1 cellular context compared by ENCODE assay signal in the genomic region with DNA sequence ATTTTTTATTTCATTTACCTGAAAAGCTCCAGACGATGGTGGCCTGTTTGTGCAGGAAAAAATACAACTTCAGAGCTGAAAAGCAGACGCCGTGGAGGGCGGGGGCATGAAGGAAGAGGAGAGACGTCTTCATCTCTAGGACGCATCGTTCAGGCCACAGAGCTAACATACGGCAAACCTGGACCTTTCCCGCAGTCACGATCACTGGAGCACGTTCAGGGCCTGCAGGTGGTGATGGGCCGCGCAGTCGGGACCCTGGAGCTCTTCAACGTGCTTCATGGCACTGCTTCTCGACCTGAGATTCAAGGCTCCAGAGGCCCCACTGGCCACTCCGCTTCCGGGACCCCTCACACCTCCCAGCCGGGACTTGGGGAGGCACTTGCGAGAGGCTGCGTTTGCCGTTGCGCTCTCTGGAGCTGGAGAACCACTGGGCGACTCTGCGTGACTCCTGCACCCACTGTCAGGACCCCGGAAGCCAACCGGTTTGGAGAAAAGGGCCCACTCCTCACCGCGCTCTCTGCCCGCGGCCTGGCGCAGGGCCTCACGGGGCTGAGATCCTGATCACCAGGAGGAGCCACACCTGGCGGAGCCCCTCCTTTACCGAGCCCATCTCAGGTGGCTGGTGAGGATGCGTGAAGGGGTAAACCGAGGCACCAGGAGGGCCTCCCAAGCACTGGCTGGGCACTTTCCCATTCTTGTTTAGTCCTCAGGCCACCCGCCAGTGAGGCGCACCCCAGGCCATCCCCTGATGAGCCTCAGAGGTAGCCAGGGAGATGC.
TF ChIP-seq lines count a peak whose summit lies in the region.

No MANE protein-coding gene starts in this region.

TF ChIP-seq in HepG2, 621 proteins besides CTCF, POLR2A, EP300 and RAD21 (continued from another document):
- TF ChIP-seq, protein P1, sequence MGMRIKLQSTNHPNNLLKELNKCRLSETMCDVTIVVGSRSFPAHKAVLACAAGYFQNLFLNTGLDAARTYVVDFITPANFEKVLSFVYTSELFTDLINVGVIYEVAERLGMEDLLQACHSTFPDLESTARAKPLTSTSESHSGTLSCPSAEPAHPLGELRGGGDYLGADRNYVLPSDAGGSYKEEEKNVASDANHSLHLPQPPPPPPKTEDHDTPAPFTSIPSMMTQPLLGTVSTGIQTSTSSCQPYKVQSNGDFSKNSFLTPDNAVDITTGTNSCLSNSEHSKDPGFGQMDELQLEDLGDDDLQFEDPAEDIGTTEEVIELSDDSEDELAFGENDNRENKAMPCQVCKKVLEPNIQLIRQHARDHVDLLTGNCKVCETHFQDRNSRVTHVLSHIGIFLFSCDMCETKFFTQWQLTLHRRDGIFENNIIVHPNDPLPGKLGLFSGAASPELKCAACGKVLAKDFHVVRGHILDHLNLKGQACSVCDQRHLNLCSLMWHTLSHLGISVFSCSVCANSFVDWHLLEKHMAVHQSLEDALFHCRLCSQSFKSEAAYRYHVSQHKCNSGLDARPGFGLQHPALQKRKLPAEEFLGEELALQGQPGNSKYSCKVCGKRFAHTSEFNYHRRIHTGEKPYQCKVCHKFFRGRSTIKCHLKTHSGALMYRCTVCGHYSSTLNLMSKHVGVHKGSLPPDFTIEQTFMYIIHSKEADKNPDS (CRISPR knock-in tag; IDR thresholded peaks at IDR 0.05) = 0 out of 2 replicates have a peak, but pooled peaks have one; percentile 12
- TF ChIP-seq, protein P2, sequence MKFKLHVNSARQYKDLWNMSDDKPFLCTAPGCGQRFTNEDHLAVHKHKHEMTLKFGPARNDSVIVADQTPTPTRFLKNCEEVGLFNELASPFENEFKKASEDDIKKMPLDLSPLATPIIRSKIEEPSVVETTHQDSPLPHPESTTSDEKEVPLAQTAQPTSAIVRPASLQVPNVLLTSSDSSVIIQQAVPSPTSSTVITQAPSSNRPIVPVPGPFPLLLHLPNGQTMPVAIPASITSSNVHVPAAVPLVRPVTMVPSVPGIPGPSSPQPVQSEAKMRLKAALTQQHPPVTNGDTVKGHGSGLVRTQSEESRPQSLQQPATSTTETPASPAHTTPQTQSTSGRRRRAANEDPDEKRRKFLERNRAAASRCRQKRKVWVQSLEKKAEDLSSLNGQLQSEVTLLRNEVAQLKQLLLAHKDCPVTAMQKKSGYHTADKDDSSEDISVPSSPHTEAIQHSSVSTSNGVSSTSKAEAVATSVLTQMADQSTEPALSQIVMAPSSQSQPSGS (CRISPR knock-in tag; IDR thresholded peaks at IDR 0.05) = no peak
- TF ChIP-seq HNRNPH1 (optimal IDR thresholded peaks at IDR 0.05; ENCODE audit: low read depth, low read length) (no peak), CENPT (CRISPR knock-in tag; IDR thresholded peaks at IDR 0.05; ENCODE audit: low read depth) (no peak), FOSL1 (CRISPR knock-in tag; IDR thresholded peaks at IDR 0.05; ENCODE audit: borderline replicate concordance) (no peak), ZMYM4 (CRISPR knock-in tag; IDR thresholded peaks at IDR 0.05) (no peak), THYN1 (CRISPR knock-in tag; IDR thresholded peaks at IDR 0.05; ENCODE audit: borderline replicate concordance, low read depth) (no peak), ZNF282 (IDR thresholded peaks at IDR 0.05; ENCODE audit: partially characterized antibody) (no peak), ZNF766 (CRISPR knock-in tag; IDR thresholded peaks at IDR 0.05; ENCODE audit: borderline replicate concordance) (no peak), ZNF569 (CRISPR knock-in tag; IDR thresholded peaks at IDR 0.05; ENCODE audit: borderline replicate concordance) (no peak), SMAD3 (CRISPR knock-in tag; IDR thresholded peaks at IDR 0.05) (no peak), ZBTB21 (CRISPR knock-in tag; IDR thresholded peaks at IDR 0.05) (no peak), ZNF557 (CRISPR knock-in tag; IDR thresholded peaks at IDR 0.05) (no peak), DMAP1 (CRISPR knock-in tag; IDR thresholded peaks at IDR 0.05) (no peak), FLYWCH1 (CRISPR knock-in tag; IDR thresholded peaks at IDR 0.05) (no peak), ZNF430 (CRISPR knock-in tag; IDR thresholded peaks at IDR 0.05) (0 out of 2 replicates have a peak, but pooled peaks have one; percentile 54), SP4 (CRISPR knock-in tag; IDR thresholded peaks at IDR 0.05) (0 out of 2 replicates have a peak, but pooled peaks have one; percentile 19), ZFX (CRISPR knock-in tag; IDR thresholded peaks at IDR 0.05; ENCODE audit: low read depth) (0 out of 2 replicates have a peak, but pooled peaks have one; percentile 3)
- TF ChIP-seq, protein P3, sequence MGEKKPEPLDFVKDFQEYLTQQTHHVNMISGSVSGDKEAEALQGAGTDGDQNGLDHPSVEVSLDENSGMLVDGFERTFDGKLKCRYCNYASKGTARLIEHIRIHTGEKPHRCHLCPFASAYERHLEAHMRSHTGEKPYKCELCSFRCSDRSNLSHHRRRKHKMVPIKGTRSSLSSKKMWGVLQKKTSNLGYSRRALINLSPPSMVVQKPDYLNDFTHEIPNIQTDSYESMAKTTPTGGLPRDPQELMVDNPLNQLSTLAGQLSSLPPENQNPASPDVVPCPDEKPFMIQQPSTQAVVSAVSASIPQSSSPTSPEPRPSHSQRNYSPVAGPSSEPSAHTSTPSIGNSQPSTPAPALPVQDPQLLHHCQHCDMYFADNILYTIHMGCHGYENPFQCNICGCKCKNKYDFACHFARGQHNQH (CRISPR knock-in tag; IDR thresholded peaks at IDR 0.05) = 0 out of 2 replicates have a peak, but pooled peaks have one; percentile 7
- TF ChIP-seq, protein P4, sequence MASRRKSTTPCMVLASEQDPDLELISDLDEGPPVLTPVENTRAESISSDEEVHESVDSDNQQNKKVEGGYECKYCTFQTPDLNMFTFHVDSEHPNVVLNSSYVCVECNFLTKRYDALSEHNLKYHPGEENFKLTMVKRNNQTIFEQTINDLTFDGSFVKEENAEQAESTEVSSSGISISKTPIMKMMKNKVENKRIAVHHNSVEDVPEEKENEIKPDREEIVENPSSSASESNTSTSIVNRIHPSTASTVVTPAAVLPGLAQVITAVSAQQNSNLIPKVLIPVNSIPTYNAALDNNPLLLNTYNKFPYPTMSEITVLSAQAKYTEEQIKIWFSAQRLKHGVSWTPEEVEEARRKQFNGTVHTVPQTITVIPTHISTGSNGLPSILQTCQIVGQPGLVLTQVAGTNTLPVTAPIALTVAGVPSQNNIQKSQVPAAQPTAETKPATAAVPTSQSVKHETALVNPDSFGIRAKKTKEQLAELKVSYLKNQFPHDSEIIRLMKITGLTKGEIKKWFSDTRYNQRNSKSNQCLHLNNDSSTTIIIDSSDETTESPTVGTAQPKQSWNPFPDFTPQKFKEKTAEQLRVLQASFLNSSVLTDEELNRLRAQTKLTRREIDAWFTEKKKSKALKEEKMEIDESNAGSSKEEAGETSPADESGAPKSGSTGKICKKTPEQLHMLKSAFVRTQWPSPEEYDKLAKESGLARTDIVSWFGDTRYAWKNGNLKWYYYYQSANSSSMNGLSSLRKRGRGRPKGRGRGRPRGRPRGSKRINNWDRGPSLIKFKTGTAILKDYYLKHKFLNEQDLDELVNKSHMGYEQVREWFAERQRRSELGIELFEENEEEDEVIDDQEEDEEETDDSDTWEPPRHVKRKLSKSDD (CRISPR knock-in tag; IDR thresholded peaks at IDR 0.05; ENCODE audit: low read depth) = no peak
- TF ChIP-seq, protein P5, sequence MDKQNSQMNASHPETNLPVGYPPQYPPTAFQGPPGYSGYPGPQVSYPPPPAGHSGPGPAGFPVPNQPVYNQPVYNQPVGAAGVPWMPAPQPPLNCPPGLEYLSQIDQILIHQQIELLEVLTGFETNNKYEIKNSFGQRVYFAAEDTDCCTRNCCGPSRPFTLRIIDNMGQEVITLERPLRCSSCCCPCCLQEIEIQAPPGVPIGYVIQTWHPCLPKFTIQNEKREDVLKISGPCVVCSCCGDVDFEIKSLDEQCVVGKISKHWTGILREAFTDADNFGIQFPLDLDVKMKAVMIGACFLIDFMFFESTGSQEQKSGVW (CRISPR knock-in tag; IDR thresholded peaks at IDR 0.05; ENCODE audit: borderline replicate concordance) = no peak
- TF ChIP-seq, protein P6, sequence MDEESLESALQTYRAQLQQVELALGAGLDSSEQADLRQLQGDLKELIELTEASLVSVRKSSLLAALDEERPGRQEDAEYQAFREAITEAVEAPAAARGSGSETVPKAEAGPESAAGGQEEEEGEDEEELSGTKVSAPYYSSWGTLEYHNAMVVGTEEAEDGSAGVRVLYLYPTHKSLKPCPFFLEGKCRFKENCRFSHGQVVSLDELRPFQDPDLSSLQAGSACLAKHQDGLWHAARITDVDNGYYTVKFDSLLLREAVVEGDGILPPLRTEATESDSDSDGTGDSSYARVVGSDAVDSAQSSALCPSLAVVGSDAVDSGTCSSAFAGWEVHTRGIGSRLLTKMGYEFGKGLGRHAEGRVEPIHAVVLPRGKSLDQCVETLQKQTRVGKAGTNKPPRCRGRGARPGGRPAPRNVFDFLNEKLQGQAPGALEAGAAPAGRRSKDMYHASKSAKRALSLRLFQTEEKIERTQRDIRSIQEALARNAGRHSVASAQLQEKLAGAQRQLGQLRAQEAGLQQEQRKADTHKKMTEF (CRISPR knock-in tag; IDR thresholded peaks at IDR 0.05) = no peak
- TF ChIP-seq, protein P7, sequence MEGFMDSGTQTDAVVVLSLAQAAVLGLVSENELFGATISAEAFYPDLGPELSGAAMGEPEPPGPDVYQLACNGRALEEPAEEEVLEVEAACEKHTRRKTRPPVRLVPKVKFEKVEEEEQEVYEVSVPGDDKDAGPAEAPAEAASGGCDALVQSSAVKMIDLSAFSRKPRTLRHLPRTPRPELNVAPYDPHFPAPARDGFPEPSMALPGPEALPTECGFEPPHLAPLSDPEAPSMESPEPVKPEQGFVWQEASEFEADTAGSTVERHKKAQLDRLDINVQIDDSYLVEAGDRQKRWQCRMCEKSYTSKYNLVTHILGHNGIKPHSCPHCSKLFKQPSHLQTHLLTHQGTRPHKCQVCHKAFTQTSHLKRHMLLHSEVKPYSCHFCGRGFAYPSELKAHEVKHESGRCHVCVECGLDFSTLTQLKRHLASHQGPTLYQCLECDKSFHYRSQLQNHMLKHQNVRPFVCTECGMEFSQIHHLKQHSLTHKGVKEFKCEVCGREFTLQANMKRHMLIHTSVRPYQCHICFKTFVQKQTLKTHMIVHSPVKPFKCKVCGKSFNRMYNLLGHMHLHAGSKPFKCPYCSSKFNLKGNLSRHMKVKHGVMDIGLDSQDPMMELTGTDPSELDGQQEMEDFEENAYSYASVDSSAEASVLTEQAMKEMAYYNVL (CRISPR knock-in tag; IDR thresholded peaks at IDR 0.05; ENCODE audit: borderline replicate concordance) = no peak
